In the genomic region with DNA sequence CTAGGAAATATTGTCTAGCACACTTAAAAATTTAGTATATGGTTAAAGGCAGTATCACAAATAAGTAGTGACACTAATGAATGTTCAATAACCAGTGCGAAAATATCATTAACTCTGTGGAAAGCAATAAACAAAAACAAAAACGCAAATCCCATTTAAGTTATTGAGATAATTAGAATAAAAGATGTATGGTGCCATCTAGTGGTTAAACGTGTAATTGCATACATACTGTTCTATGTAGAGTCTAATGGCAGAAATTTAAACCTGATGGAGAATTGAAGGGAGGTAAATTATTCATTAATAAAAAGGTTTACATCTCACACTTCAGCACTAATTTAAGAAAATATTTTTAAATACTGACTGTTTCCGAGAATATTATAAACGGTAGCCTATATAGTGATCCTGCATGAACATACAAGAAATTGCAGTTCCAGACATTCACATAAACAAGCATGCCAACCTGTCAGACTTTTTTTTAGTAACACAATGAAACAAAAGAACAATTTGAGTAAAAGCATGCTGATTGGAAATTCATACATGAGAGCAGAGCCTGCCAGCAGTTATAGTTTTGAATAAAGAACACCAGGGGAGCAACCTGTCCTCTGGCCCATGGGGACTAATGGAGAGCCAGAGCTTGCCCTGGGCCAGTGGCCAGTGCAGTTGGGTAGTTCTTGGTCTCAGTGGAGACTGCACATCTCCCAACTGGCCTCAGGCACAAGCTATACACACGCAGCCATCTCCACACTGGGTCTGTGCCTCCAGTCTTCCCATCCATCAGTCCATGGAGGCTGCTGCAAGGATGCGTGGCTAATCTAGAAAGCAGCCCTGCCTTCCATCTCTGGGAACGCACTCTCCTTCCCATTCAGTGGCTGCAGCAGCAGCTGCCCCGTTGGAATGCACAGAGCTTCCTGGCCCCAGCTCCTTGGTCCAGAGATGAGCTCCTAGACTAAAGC, we compare ENCODE assay signal across 8 cellular contexts. TPM values are rescaled to one million over a fixed set of nuclear protein-coding genes. Genes with fewer than 3 reads are reported as not detected.
DNase-seq lines count a peak whose midpoint lies in the region; ATAC-seq and TF ChIP-seq lines count a peak whose summit lies in the region.

No MANE protein-coding gene starts in this region.

- H3K9ac ChIP-seq in NT2/D1 (ENCODE audit: insufficient read length, low read depth), result no peak overlapping the region
- no peak overlapping the region for H3K9ac ChIP-seq in colonic mucosa (ENCODE audit: low read depth in 2 of 2, low read length in 2 of 2)

- peak; percentile 52 for TF ChIP-seq CTCF in 22Rv1 (IDR thresholded peaks at IDR 0.05)
- TF ChIP-seq CTCF in GM12864 (IDR thresholded peaks at IDR 0.05; ENCODE audit: low read depth, low read length, missing control alignments), result peak; percentile 31
- TF ChIP-seq CTCF in HL-60 (IDR thresholded peaks at IDR 0.05; ENCODE audit: insufficient read depth, low read length), result peak; percentile 39
- peak; percentile 83 for TF ChIP-seq CTCF in colonic mucosa (IDR thresholded peaks at IDR 0.05)
- TF ChIP-seq CTCF in lower lobe of right lung (IDR thresholded peaks at IDR 0.05), result peak; percentile 86

- no peaks in the 10 kb centered on the region for H3K36me3 ChIP-seq in NT2/D1 (ENCODE audit: insufficient read depth, insufficient read length, low read length)
- no peaks in the 10 kb centered on the region for H3K36me3 ChIP-seq in colonic mucosa
- H3K36me3 ChIP-seq in lower lobe of right lung, result no peaks in the 10 kb centered on the region

- ATAC-seq in lower lobe of right lung, result peak; percentile 59 to 72

- H3K9me3 ChIP-seq in NT2/D1 (ENCODE audit: insufficient read depth, low read length) (no peaks in the 10 kb centered on the region), colonic mucosa (no peaks in the 10 kb centered on the region), lower lobe of right lung (no peaks in the 10 kb centered on the region)

- DNase-seq in GM12864 (ENCODE audit: low read depth) (peak; percentile 33), HL-60 (ENCODE audit: low read depth in 1 of 2, low spot score in 1 of 2) (no peak), NT2/D1 (ENCODE audit: low read depth, low spot score) (peak; percentile 49), colonic mucosa (no peak), lower lobe of right lung (no peak), nucleus accumbens (lab: John Stamatoyannopoulos, UW) (no peak)
- DNase-seq in stimulated activated naive CD4-positive, alpha-beta T cell treated with Interleukin-2 at 50 U/mL for 16 hours (lab: John Stamatoyannopoulos, UW), result no peak

- H3K27ac ChIP-seq in 22Rv1 (no peak overlapping the region), HL-60 (replicated peaks) (no peak overlapping the region), colonic mucosa (no peak overlapping the region), lower lobe of right lung (no peak overlapping the region)

- intact Hi-C loops in colonic mucosa (cut with DNase I) (loop anchor here (5.0 kb wide), 1 partner anchor 537 kb away; no protein-coding TSS in a partner anchor), lower lobe of right lung (cut with DNase I) (loop anchor here (5.0 kb wide), 1 partner anchor 117 kb away; no protein-coding TSS in a partner anchor)

- H3K4me3 ChIP-seq in GM12864 (ENCODE audit: low read depth, low read length) (no peak overlapping the region), HL-60 (replicated peaks; ENCODE audit: insufficient read depth, low read length) (no peak overlapping the region), NT2/D1 (ENCODE audit: insufficient read length, low read depth) (no peak overlapping the region), colonic mucosa (no peak overlapping the region), lower lobe of right lung (no peak overlapping the region)

- H3K4me1 ChIP-seq in NT2/D1 (ENCODE audit: insufficient read depth, insufficient read length), result peaks cover 4% of the 10 kb centered on the region
- H3K4me1 ChIP-seq in colonic mucosa, result no peaks in the 10 kb centered on the region
- peaks cover 12% of the 10 kb centered on the region for H3K4me1 ChIP-seq in lower lobe of right lung

- H3K27me3 ChIP-seq in HL-60 (ENCODE audit: insufficient read depth, poor library complexity, severe bottlenecking) (no peaks in the 10 kb centered on the region), NT2/D1 (ENCODE audit: insufficient read depth, insufficient read length) (no peaks in the 10 kb centered on the region), colonic mucosa (no peaks in the 10 kb centered on the region), lower lobe of right lung (ENCODE audit: low read depth) (no peaks in the 10 kb centered on the region)

RNA-seq across cellular contexts. Expression of a gene that starts 28.0 kb away (rescaled TPM):
- 10 to 100 TPM; 55.8 to 81.3 TPM for total RNA-seq in colonic mucosa
- total RNA-seq in lower lobe of right lung, result not detected

RNA-seq across cellular contexts. Expression of a gene that starts 50.1 kb away (rescaled TPM):
- total RNA-seq in colonic mucosa, result 10 to 100 TPM; 25.5 to 40.5 TPM
- 24.5 TPM for total RNA-seq in lower lobe of right lung

Comparison
In these comparisons a context has a peak if more than half of its experiments do, and no peak if none do; other contexts are left out.
1. CTCF ChIP-seq: peak in every context shown above with its lines; median percentile 86 in lower lobe of right lung; 83 in colonic mucosa; 52 in 22Rv1; 39 in HL-60; 31 in GM12864.
2. DNase-seq: peak in GM12864 (single experiment) and NT2/D1 (single experiment); none in HL-60 (0 of 2), colonic mucosa (single experiment), lower lobe of right lung (single experiment), nucleus accumbens (0 of 56) and stimulated activated naive CD4-positive, alpha-beta T cell treated with Interleukin-2 at 50 U/mL for 16 hours (single experiment).
3. RNA of a gene that starts 28.0 kb away (total RNA-seq): 55.8 to 81.3 TPM in colonic mucosa; not detected in lower lobe of right lung (single experiment); every median in the first group is over 10 times any median in the second.